In genomic region chr17:17741346-17742023, GRCh38 we compare ENCODE assay signal across 9 cellular contexts.
DNase-seq lines count a peak whose midpoint lies in the region; ATAC-seq, FAIRE-seq and TF ChIP-seq lines count a peak whose summit lies in the region.
"Had no signal": no experiment of that assay in that cellular context is flagged by ENCODE, and none has a peak within 500 bp of the region (broad histone marks: within the 10 kb centered on the region; RNA-seq: fewer than 3 reads in every experiment).

No MANE protein-coding gene starts in this region.

- H3K9me3 ChIP-seq in upper lobe of right lung (no peaks in the 10 kb centered on the region), small intestine (ENCODE audit: control insufficient read depth, low read depth) (no peaks in the 10 kb centered on the region)

- H3K36me3 Mint-ChIP-seq in activated naive CD8-positive, alpha-beta T cell treated with anti-CD3 and anti-CD28 coated beads for 36 hours = no peaks in the 10 kb centered on the region

- 65 to 84% (median 80%) methylated on average over 19 of the region's 19 CpGs for WGBS in small intestine, 3 donors

- intact Hi-C loops in head of caudate nucleus (cut with DNase I) (loop anchor here (5.0 kb wide), 1 partner anchor 41 kb away; no protein-coding TSS in a partner anchor), upper lobe of right lung (cut with DNase I) (no loop called here)

- DNase-seq in D721Med (ENCODE audit: insufficient read length, low spot score) (peak; percentile 91), head of caudate nucleus (peak; percentile 69 to 95 (median 88)), putamen (ENCODE audit: low spot score) (peak; percentile 91), upper lobe of right lung (no peak), small intestine (no peak), dermis blood vessel endothelial cell (no peak), activated gamma-delta T cell (lab: John Stamatoyannopoulos, UW) (no peak)
- DNase-seq in activated naive CD8-positive, alpha-beta T cell treated with anti-CD3 and anti-CD28 coated beads for 36 hours = no peak

- H3K4me3 Mint-ChIP-seq in activated naive CD8-positive, alpha-beta T cell treated with anti-CD3 and anti-CD28 coated beads for 36 hours = peak overlapping the region; percentile 59

- peaks cover 43% of the 10 kb centered on the region for H3K4me1 ChIP-seq in upper lobe of right lung
- H3K4me1 ChIP-seq in small intestine (ENCODE audit: control insufficient read depth in 2 of 2, insufficient read depth in 1 of 2, low read depth in 1 of 2, low read length in 1 of 2) = peaks cover 0 to 17% of the 10 kb centered on the region in 2 donors

- no peaks in the 10 kb centered on the region for H3K27me3 Mint-ChIP-seq in activated naive CD8-positive, alpha-beta T cell treated with anti-CD3 and anti-CD28 coated beads for 36 hours

- H3K9me3 Mint-ChIP-seq in activated naive CD8-positive, alpha-beta T cell treated with anti-CD3 and anti-CD28 coated beads for 36 hours = no peaks in the 10 kb centered on the region

- TF ChIP-seq CTCF in D721Med (IDR thresholded peaks at IDR 0.05; ENCODE audit: insufficient read depth, missing control alignments) = no peak
- TF ChIP-seq CTCF in upper lobe of right lung (IDR thresholded peaks at IDR 0.05) = no peak

- ATAC-seq in upper lobe of right lung = no peak

- H3K36me3 ChIP-seq in upper lobe of right lung (no peaks in the 10 kb centered on the region), small intestine (ENCODE audit: control insufficient read depth in 2 of 2, insufficient read depth in 2 of 2, low read length in 2 of 2) (no peaks in the 10 kb centered on the region)

- H3K27ac ChIP-seq in upper lobe of right lung = no peak overlapping the region
- H3K27ac ChIP-seq in small intestine (ENCODE audit: low read depth in 1 of 2, low read length in 1 of 2) = no peak overlapping the region

- peaks cover 34% of the 10 kb centered on the region for H3K4me1 Mint-ChIP-seq in activated naive CD8-positive, alpha-beta T cell treated with anti-CD3 and anti-CD28 coated beads for 36 hours

- H3K27me3 ChIP-seq in upper lobe of right lung = no peaks in the 10 kb centered on the region
- H3K27me3 ChIP-seq in small intestine (ENCODE audit: control insufficient read depth in 2 of 2, insufficient read depth in 2 of 2, low read length in 2 of 2) = no peaks in the 10 kb centered on the region

- FAIRE-seq in D721Med (lab: Jason Lieb, UNC) (no peak), small intestine (lab: Jason Lieb, UNC) (no peak)
- FAIRE-seq: colon had no signal

- peak overlapping the region; percentile 34 for H3K27ac Mint-ChIP-seq in activated naive CD8-positive, alpha-beta T cell treated with anti-CD3 and anti-CD28 coated beads for 36 hours

- H3K4me3 ChIP-seq in upper lobe of right lung (no peak overlapping the region), small intestine (ENCODE audit: low read depth in 1 of 2, low read length in 2 of 2) (no peak overlapping the region)

Comparison
In these comparisons a context has a peak if more than half of its experiments do, and no peak if none do; other contexts are left out.
1. DNase-seq: peak in D721Med (single experiment), head of caudate nucleus (42 of 42) and putamen (single experiment); none in activated naive CD8-positive, alpha-beta T cell treated with anti-CD3 and anti-CD28 coated beads for 36 hours (single experiment), upper lobe of right lung (single experiment), small intestine (single experiment), dermis blood vessel endothelial cell (single experiment) and activated gamma-delta T cell (single experiment).